Comparison of ENCODE assay signal across 14 cellular contexts in the genomic region with DNA sequence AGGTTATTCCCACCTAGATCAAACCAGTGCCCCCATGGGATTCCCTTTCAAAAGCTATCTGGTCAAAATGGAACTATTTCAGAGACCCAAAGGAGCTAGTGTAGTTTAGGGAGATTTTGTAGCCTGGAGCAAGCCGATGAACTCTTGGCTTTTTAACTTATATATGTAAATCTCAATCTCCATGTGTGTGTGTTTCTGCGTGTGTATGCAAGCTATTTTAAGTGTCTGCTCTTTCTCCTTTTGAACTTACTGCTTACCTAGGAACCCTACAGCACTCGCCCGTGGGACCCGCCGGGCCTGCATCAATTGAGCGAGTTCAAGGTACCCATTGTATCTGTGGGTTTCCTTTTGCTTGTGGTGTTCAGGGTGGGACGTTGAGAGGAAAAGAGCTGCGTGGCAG. TPM values are rescaled to one million over a fixed set of nuclear protein-coding genes. Genes with fewer than 3 reads are reported as not detected.
A peak's percentile ranks its signal among the peaks of the same experiment; 100 is the strongest.
DNase-seq lines count a peak whose midpoint lies in the region; ATAC-seq and TF ChIP-seq lines count a peak whose summit lies in the region.
"Had no signal": no experiment of that assay in that cellular context is flagged by ENCODE, and none has a peak within 500 bp of the region (broad histone marks: within the 10 kb centered on the region; RNA-seq: fewer than 3 reads in every experiment).

No MANE protein-coding gene starts in this region.

- H3K4me3 Mint-ChIP-seq in activated naive CD4-positive, alpha-beta T cell treated with anti-CD3 and anti-CD28 coated beads, Interleukin-2, amount 50 U/mL, for 24 hours, result peak overlapping the region; percentile 61
- peak overlapping the region; percentile 59 to 72 for H3K4me3 Mint-ChIP-seq in stimulated activated naive CD8-positive, alpha-beta T cell treated with anti-CD3 and anti-CD28 coated beads, Interleukin-15, amount 100 ng/mL, for 72 hours

- no peak overlapping the region for H3K27ac ChIP-seq in colonic mucosa

- no peaks in the 10 kb centered on the region for H3K27me3 ChIP-seq in colonic mucosa

- intact Hi-C loops in colonic mucosa (cut with DNase I), result no loop called here

- no peaks in the 10 kb centered on the region for H3K9me3 Mint-ChIP-seq in activated naive CD4-positive, alpha-beta T cell treated with anti-CD3 and anti-CD28 coated beads, Interleukin-2, amount 50 U/mL, for 24 hours
- H3K9me3 Mint-ChIP-seq in stimulated activated naive CD8-positive, alpha-beta T cell treated with anti-CD3 and anti-CD28 coated beads, Interleukin-15, amount 100 ng/mL, for 72 hours, result no peaks in the 10 kb centered on the region

- H3K9ac ChIP-seq in colonic mucosa (ENCODE audit: low read depth in 2 of 2, low read length in 2 of 2), result no peak overlapping the region

- H3K9me3 ChIP-seq in colonic mucosa, result no peaks in the 10 kb centered on the region

- H3K4me1 Mint-ChIP-seq in activated naive CD4-positive, alpha-beta T cell treated with anti-CD3 and anti-CD28 coated beads, Interleukin-2, amount 50 U/mL, for 24 hours, result peaks cover 37% of the 10 kb centered on the region
- H3K4me1 Mint-ChIP-seq in stimulated activated naive CD8-positive, alpha-beta T cell treated with anti-CD3 and anti-CD28 coated beads, Interleukin-15, amount 100 ng/mL, for 72 hours, result peaks cover 31% of the 10 kb centered on the region

- no peaks in the 10 kb centered on the region for H3K27me3 Mint-ChIP-seq in activated naive CD4-positive, alpha-beta T cell treated with anti-CD3 and anti-CD28 coated beads, Interleukin-2, amount 50 U/mL, for 24 hours
- no peaks in the 10 kb centered on the region for H3K27me3 Mint-ChIP-seq in stimulated activated naive CD8-positive, alpha-beta T cell treated with anti-CD3 and anti-CD28 coated beads, Interleukin-15, amount 100 ng/mL, for 72 hours

- peaks cover 23% of the 10 kb centered on the region for H3K36me3 Mint-ChIP-seq in activated naive CD4-positive, alpha-beta T cell treated with anti-CD3 and anti-CD28 coated beads, Interleukin-2, amount 50 U/mL, for 24 hours

- no peak for TF ChIP-seq CTCF in colonic mucosa (IDR thresholded peaks at IDR 0.05)
- TF ChIP-seq CTCF in GM13976 (IDR thresholded peaks at IDR 0.05; ENCODE audit: borderline replicate concordance, control extremely low read depth, extremely low read depth, insufficient read depth, missing control alignments), result no peak

- peak overlapping the region; percentile 94 for H3K27ac Mint-ChIP-seq in activated naive CD4-positive, alpha-beta T cell treated with anti-CD3 and anti-CD28 coated beads, Interleukin-2, amount 50 U/mL, for 24 hours
- peak overlapping the region in 1 of 2 donors; percentile 98 for H3K27ac Mint-ChIP-seq in stimulated activated naive CD8-positive, alpha-beta T cell treated with anti-CD3 and anti-CD28 coated beads, Interleukin-15, amount 100 ng/mL, for 72 hours

- in situ Hi-C loops in GM13976 (cut with MboI; ENCODE audit: low sequenced_read_pairs, unreplicated experiment), result no loop called here

- no peaks in the 10 kb centered on the region for H3K4me1 ChIP-seq in colonic mucosa

- DNase-seq in activated naive CD4-positive, alpha-beta T cell (lab: John Stamatoyannopoulos, UW), result no peak
- no peak for DNase-seq in stimulated activated naive CD8-positive, alpha-beta T cell treated with anti-CD3 and anti-CD28 coated beads, Interleukin-15, amount 100 ng/mL, for 72 hours
- no peak for DNase-seq in colonic mucosa
- no peak for DNase-seq in NCI-H1436 treated with DMSO at 0.1 percent for 48 hours (lab: John Stamatoyannopoulos, UW)
- DNase-seq in GM13976 (ENCODE audit: low spot score), result no peak
- DNase-seq: activated gamma-delta T cell, Karpas-422, nucleus accumbens, RPMI8226 had no signal

- ATAC-seq in GM21619 (IDR thresholded peaks at IDR 0.05; ENCODE audit: unreplicated experiment), result peak; percentile 36
- ATAC-seq in HG03521 (IDR thresholded peaks at IDR 0.05; ENCODE audit: unreplicated experiment), result peak; percentile 27
- ATAC-seq in stimulated activated naive CD8-positive, alpha-beta T cell treated with anti-CD3 and anti-CD28 coated beads, Interleukin-15, amount 100 ng/mL, for 72 hours, result no peak
- ATAC-seq: left lobe of liver had no signal

- peaks cover 4% of the 10 kb centered on the region for H3K36me3 ChIP-seq in colonic mucosa

- no peak overlapping the region for H3K4me3 ChIP-seq in colonic mucosa

RNA-seq across cellular contexts. Expression of a gene that starts 10.4 kb away (rescaled TPM):
- 10 to 100 TPM; 21.8 to 32.2 TPM for total RNA-seq in colonic mucosa

RNA-seq across cellular contexts. Expression of a gene that starts 43.6 kb away (rescaled TPM):
- total RNA-seq in colonic mucosa, result 100 to 1,000 TPM in 1 of 2 donors, 10 to 100 TPM in 1; 84.6 to 128 TPM
- total RNA-seq: glomerular endothelial cell, left lobe of liver had no signal
